Comparison of ENCODE assay signal across 2 cellular contexts in genomic region chr5:138045283-138045682, GRCh38. TPM values are rescaled to one million over a fixed set of nuclear protein-coding genes. Genes with fewer than 3 reads are reported as not detected.
"Had no signal": no experiment of that assay in that cellular context is flagged by ENCODE, and none has a peak within 500 bp of the region (broad histone marks: within the 10 kb centered on the region; RNA-seq: fewer than 3 reads in every experiment).

No MANE protein-coding gene starts in this region.

RNA-seq across cellular contexts. Expression of gene WNT8A, which starts 38.5 kb away (rescaled TPM):
- total RNA-seq: G401, GM12878 had no signal
- polyA plus RNA-seq: GM12878 had no signal
